15 cellular contexts compared by ENCODE assay signal in genomic region chr9:89428222-89428761, GRCh38.
A peak's percentile ranks its signal among the peaks of the same experiment; 100 is the strongest.
DNase-seq lines count a peak whose midpoint lies in the region; ATAC-seq and TF ChIP-seq lines count a peak whose summit lies in the region.
"Had no signal": no experiment of that assay in that cellular context is flagged by ENCODE, and none has a peak within 500 bp of the region (broad histone marks: within the 10 kb centered on the region; RNA-seq: fewer than 3 reads in every experiment).

No MANE protein-coding gene starts in this region.

- no peak overlapping the region for H2BK120ac ChIP-seq in IMR-90 (ENCODE audit: low read depth, low read length)

- H3K27me3 Mint-ChIP-seq in CD4-positive, alpha-beta T cell, result no peaks in the 10 kb centered on the region
- no peaks in the 10 kb centered on the region for H3K27me3 Mint-ChIP-seq in activated naive CD8-positive, alpha-beta T cell treated with anti-CD3 and anti-CD28 coated beads for 36 hours

- ATAC-seq in CD4-positive, alpha-beta T cell (ENCODE audit: poor library complexity), result no peak
- ATAC-seq in IMR-90 (ENCODE audit: low read depth) (no peak), HG03108 (IDR thresholded peaks at IDR 0.05; ENCODE audit: unreplicated experiment) (no peak), HG02588 (IDR thresholded peaks at IDR 0.05; ENCODE audit: unreplicated experiment) (no peak)

- H2BK5ac ChIP-seq in IMR-90 (ENCODE audit: low read depth, low read length, poor library complexity, severe bottlenecking), result no peak overlapping the region

- H3K14ac ChIP-seq in IMR-90 (replicated peaks; ENCODE audit: low read depth, low read length), result no peak overlapping the region

- H3K4me3 ChIP-seq in IMR-90 (ENCODE audit: insufficient read depth, low read depth, low read length), result no peak overlapping the region
- H3K4me3 ChIP-seq in mucosa of rectum (ENCODE audit: low read length in 2 of 2), result no peak overlapping the region
- no peak overlapping the region for H3K4me3 ChIP-seq in brain microvascular endothelial cell (ENCODE audit: low read depth, low read length)
- H3K4me3 ChIP-seq: neural progenitor cell, thoracic aorta had no signal

- peak overlapping the region; percentile 96 for H3K27ac Mint-ChIP-seq in CD4-positive, alpha-beta T cell
- H3K27ac Mint-ChIP-seq in activated naive CD8-positive, alpha-beta T cell treated with anti-CD3 and anti-CD28 coated beads for 36 hours, result peak overlapping the region; percentile 99
- H3K27ac Mint-ChIP-seq: neural progenitor cell had no signal

- no peak for TF ChIP-seq POLR2A in IMR-90 (IDR thresholded peaks at IDR 0.05; ENCODE audit: low read depth, low read length)

- H2BK20ac ChIP-seq in IMR-90 (ENCODE audit: low read depth, low read length), result no peak overlapping the region

- H3K4me1 ChIP-seq in IMR-90 (ENCODE audit: control insufficient read depth, insufficient read depth, low read length) (peaks cover 12% of the 10 kb centered on the region), mucosa of rectum (ENCODE audit: control insufficient read depth in 2 of 2, insufficient read depth in 2 of 2, low read length in 2 of 2) (peaks cover 30 to 48% of the 10 kb centered on the region in 2 donors)
- H3K4me1 ChIP-seq: neural progenitor cell had no signal

- BruUV-seq in IMR-90 (replicated peaks; lab: Mats Ljungman, UMichigan), result no TSS peak

- H4K8ac ChIP-seq in IMR-90 (ENCODE audit: low read depth in 2 of 2, low read length in 2 of 2), result no peak overlapping the region

- peaks cover 60% of the 10 kb centered on the region for H3K36me3 Mint-ChIP-seq in CD4-positive, alpha-beta T cell (ENCODE audit: low read depth)
- peaks cover 72% of the 10 kb centered on the region for H3K36me3 Mint-ChIP-seq in activated naive CD8-positive, alpha-beta T cell treated with anti-CD3 and anti-CD28 coated beads for 36 hours
- H3K36me3 Mint-ChIP-seq: neural progenitor cell had no signal

- peak overlapping the region; percentile 67 for H3K27ac ChIP-seq in CD4-positive, alpha-beta T cell (ENCODE audit: low read depth, low read length)
- H3K27ac ChIP-seq in IMR-90 (ENCODE audit: insufficient read depth, low read length) (no peak overlapping the region), mucosa of rectum (ENCODE audit: low read depth in 2 of 2, low read length in 2 of 2) (peak overlapping the region; percentile 13 to 81), brain microvascular endothelial cell (no peak overlapping the region)
- H3K27ac ChIP-seq: epithelial cell of prostate, neural progenitor cell, thoracic aorta had no signal

- H3K4me1 Mint-ChIP-seq in CD4-positive, alpha-beta T cell (ENCODE audit: low read depth), result peaks cover 97% of the 10 kb centered on the region
- H3K4me1 Mint-ChIP-seq in activated naive CD8-positive, alpha-beta T cell treated with anti-CD3 and anti-CD28 coated beads for 36 hours, result peaks cover 87% of the 10 kb centered on the region

- H2AFZ ChIP-seq in IMR-90 (replicated peaks; ENCODE audit: low read length, poor library complexity), result peak overlapping the region; percentile 52
- H2AFZ ChIP-seq: neural progenitor cell had no signal

- no peaks in the 10 kb centered on the region for H3K79me1 ChIP-seq in IMR-90 (ENCODE audit: low read depth in 1 of 2, low read length in 2 of 2)

- no peak overlapping the region for H2AK9ac ChIP-seq in IMR-90 (replicated peaks; ENCODE audit: low read depth, low read length, poor library complexity)

- H2BK15ac ChIP-seq in IMR-90 (ENCODE audit: low read depth, low read length), result no peak overlapping the region

- no peaks in the 10 kb centered on the region for H3K36me3 ChIP-seq in IMR-90 (ENCODE audit: control insufficient read depth, insufficient read depth, low read length)
- no peaks in the 10 kb centered on the region for H3K36me3 ChIP-seq in mucosa of rectum (ENCODE audit: control insufficient read depth in 2 of 2, insufficient read depth in 2 of 2, low read length in 2 of 2)
- no peaks in the 10 kb centered on the region for H3K36me3 ChIP-seq in brain microvascular endothelial cell (replicated peaks)
- H3K36me3 ChIP-seq: neural progenitor cell, thoracic aorta had no signal

- WGBS in IMR-90 (ENCODE audit: extremely low coverage in 2 of 2, insufficient read length in 1 of 2), 2 experiments, result 82% methylated on average over 6 of the region's 13 CpGs; no CpG with 5 or more reads in 1 of the 2 experiments

- H3K9me3 Mint-ChIP-seq in CD4-positive, alpha-beta T cell, result no peaks in the 10 kb centered on the region
- peaks cover 8% of the 10 kb centered on the region for H3K9me3 Mint-ChIP-seq in activated naive CD8-positive, alpha-beta T cell treated with anti-CD3 and anti-CD28 coated beads for 36 hours
- H3K9me3 Mint-ChIP-seq: neural progenitor cell had no signal

- no peak for DNase-seq in CD4-positive, alpha-beta T cell
- no peak for DNase-seq in IMR-90
- DNase-seq in activated naive CD8-positive, alpha-beta T cell treated with anti-CD3 and anti-CD28 coated beads for 36 hours, result no peak
- no peak for DNase-seq in brain microvascular endothelial cell
- no peak for DNase-seq in NCI-H2029 treated with DMSO at 0.1 percent for 48 hours (lab: John Stamatoyannopoulos, UW)
- DNase-seq: AML-193, NCI-H1417 treated with DMSO at 0.1 percent for 48 hours, NCI-H345, retina had no signal

- H3K4ac ChIP-seq in IMR-90 (ENCODE audit: low read depth, low read length), result no peak overlapping the region

- no peak overlapping the region for H4K5ac ChIP-seq in IMR-90 (ENCODE audit: low read depth, low read length)

- TF ChIP-seq RAD21 in IMR-90 (IDR thresholded peaks at IDR 0.05; ENCODE audit: low read length), result no peak

- no peak overlapping the region for H4K91ac ChIP-seq in IMR-90 (ENCODE audit: insufficient read depth, low read depth, low read length)

- intact Hi-C loops in CD4-positive, alpha-beta T cell (cut with DNase I, micrococcal nuclease), result loop anchor here in 1 of 2 experiments (5.0 kb wide), 2 partner anchors 34 to 111 kb away; partner anchors contain the start of gene SECISBP2
- intact Hi-C loops in IMR-90 (cut with micrococcal nuclease), result no loop called here

- CTCF ChIA-PET in CD4-positive, alpha-beta T cell (lab: Charles Lee), result interaction anchor here (0.9 to 10.2 kb wide), 16 partner anchors 10 to 128 kb away, joined by 3 to 156 read pairs (median 9); no protein-coding TSS in a partner anchor
- CTCF ChIA-PET in IMR-90 (lab: Yijun Ruan, JAX), result interaction anchor here (1.5 kb wide), 1 partner anchor 121 kb away, joined by 5 read pairs; no protein-coding TSS in a partner anchor

- H4K20me1 ChIP-seq in IMR-90 (ENCODE audit: insufficient read depth, low read length), result no peaks in the 10 kb centered on the region

- H3K9ac ChIP-seq in IMR-90 (ENCODE audit: low read depth, low read length) (no peak overlapping the region), mucosa of rectum (ENCODE audit: low read depth in 1 of 2, low read length in 2 of 2) (no peak overlapping the region)
- H3K9ac ChIP-seq: neural progenitor cell had no signal

- no peak overlapping the region for H3K4me2 ChIP-seq in IMR-90 (ENCODE audit: low read depth, low read length)
- H3K4me2 ChIP-seq: neural progenitor cell had no signal

- H2AK5ac ChIP-seq in IMR-90 (ENCODE audit: low read depth, low read length), result peak overlapping the region; percentile 44; the same call in 1 of the 2 replicates

- dilution Hi-C loops in IMR-90 (cut with HindIII; ENCODE audit: low sequenced_read_pairs, unreplicated experiment), result no loop called here

- in situ Hi-C loops in IMR-90 (cut with MboI; ENCODE audit: low sequenced_read_pairs) (no loop called here), brain microvascular endothelial cell (cut with HindIII; ENCODE audit: low pct_ligation_motif_present, low sequenced_read_pairs) (no loop called here)

- no peak overlapping the region for H3K4me3 Mint-ChIP-seq in CD4-positive, alpha-beta T cell
- no peak overlapping the region for H3K4me3 Mint-ChIP-seq in activated naive CD8-positive, alpha-beta T cell treated with anti-CD3 and anti-CD28 coated beads for 36 hours
- H3K4me3 Mint-ChIP-seq: neural progenitor cell had no signal

- no peak overlapping the region for H3K56ac ChIP-seq in IMR-90 (ENCODE audit: extremely low read depth, insufficient read depth, low read length)

- TF ChIP-seq CTCF in CD4-positive, alpha-beta T cell (IDR thresholded peaks at IDR 0.05), result no peak
- TF ChIP-seq CTCF in IMR-90 (conservative IDR thresholded peaks at IDR 0.05; ENCODE audit: low read depth, low read length) (no peak), brain microvascular endothelial cell (IDR thresholded peaks at IDR 0.05; ENCODE audit: low read depth, low read length, missing control alignments) (no peak)

- H3K27me3 ChIP-seq in CD4-positive, alpha-beta T cell (ENCODE audit: control insufficient read depth, insufficient read depth, low read length), result no peaks in the 10 kb centered on the region
- H3K27me3 ChIP-seq in IMR-90 (ENCODE audit: control insufficient read depth, insufficient read depth, low read length) (no peaks in the 10 kb centered on the region), mucosa of rectum (ENCODE audit: control insufficient read depth in 2 of 2, insufficient read depth in 2 of 2, low read length in 2 of 2) (no peaks in the 10 kb centered on the region), brain microvascular endothelial cell (replicated peaks) (no peaks in the 10 kb centered on the region)
- H3K27me3 ChIP-seq: neural progenitor cell had no signal

- H3K23ac ChIP-seq in IMR-90 (ENCODE audit: low read depth, low read length), result no peak overlapping the region

- POLR2A ChIA-PET in CD4-positive, alpha-beta T cell (lab: Charles Lee), result interaction anchor here (0.9 to 2.3 kb wide), 4 partner anchors 16 to 121 kb away, joined by 3 to 22 read pairs (median 6); no protein-coding TSS in a partner anchor
- POLR2A ChIA-PET in IMR-90 (lab: Charles Lee; ENCODE audit: unreplicated experiment), result no interaction called here

- H3K9me3 ChIP-seq in CD4-positive, alpha-beta T cell (ENCODE audit: control insufficient read depth, low read length), result no peaks in the 10 kb centered on the region
- H3K9me3 ChIP-seq in IMR-90 (ENCODE audit: control insufficient read depth, insufficient read depth, low read length), result no peaks in the 10 kb centered on the region
- H3K9me3 ChIP-seq in mucosa of rectum (ENCODE audit: control insufficient read depth in 2 of 2, low read length in 2 of 2), result no peaks in the 10 kb centered on the region
- H3K9me3 ChIP-seq: thoracic aorta had no signal

- H3K9me1 ChIP-seq in IMR-90 (ENCODE audit: insufficient read depth, low read length), result peaks cover 11% of the 10 kb centered on the region

- H3K18ac ChIP-seq in IMR-90 (ENCODE audit: low read depth, low read length), result no peak overlapping the region

TF ChIP-seq in IMR-90, 13 proteins besides CTCF, POLR2A, EP300 and RAD21 (continues in another document):
- TF ChIP-seq CHD1 (IDR thresholded peaks at IDR 0.05; ENCODE audit: low read depth, low read length) (no peak), CEBPB (IDR thresholded peaks at IDR 0.05; ENCODE audit: low read depth, low read length) (no peak), RCOR1 (IDR thresholded peaks at IDR 0.05; ENCODE audit: insufficient replicate concordance, low read length) (no peak)

Comparison
In these comparisons a context has a peak if more than half of its experiments do, and no peak if none do; other contexts are left out.
1. H3K27ac ChIP-seq: peak in CD4-positive, alpha-beta T cell (single experiment) and mucosa of rectum (2 of 2); none in IMR-90 (single experiment) and brain microvascular endothelial cell (single experiment).